Comparison of ENCODE assay signal across 8 cellular contexts in the genomic region with DNA sequence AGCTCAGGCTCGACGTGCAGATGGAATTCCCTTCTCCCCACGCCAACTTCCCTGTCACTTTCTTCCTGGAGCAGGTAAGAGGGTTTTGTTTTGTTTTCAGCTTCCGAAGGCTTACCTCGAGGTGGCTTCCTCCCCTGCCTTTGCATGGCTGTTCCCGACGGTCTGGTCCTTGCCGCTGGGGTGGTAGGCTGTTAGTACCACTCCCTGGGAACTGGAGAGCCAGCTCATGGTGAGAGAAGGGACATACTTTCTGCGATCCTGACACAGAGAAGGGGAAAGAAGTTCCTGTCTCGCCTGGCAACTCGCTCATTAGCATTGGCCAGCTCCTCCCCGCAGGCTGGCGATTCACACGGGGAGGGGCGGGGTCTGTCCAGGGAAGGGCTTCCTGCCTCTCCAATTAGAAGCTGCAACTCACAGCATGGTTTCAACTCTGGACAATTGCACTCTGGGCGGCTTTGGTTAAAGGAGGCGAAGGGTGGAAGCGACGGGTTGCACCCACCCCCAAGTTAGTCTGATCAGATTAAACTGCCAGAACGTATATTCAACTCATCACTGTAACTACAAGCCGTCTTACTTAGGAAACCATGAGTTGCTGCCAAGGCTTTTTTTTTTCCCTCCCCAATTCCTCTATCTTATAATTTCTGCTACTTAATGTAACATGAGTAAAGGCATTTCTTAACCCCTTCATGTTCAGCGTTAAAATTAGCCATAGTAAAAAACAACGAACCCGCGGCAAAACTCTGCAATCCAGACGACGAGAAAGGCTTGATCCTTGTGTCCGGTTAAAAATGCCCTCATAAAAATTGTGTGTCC. TPM values are rescaled to one million over a fixed set of nuclear protein-coding genes. Genes with fewer than 3 reads are reported as not detected.
DNase-seq lines count a peak whose midpoint lies in the region; ATAC-seq and TF ChIP-seq lines count a peak whose summit lies in the region.

A gene with protein sequence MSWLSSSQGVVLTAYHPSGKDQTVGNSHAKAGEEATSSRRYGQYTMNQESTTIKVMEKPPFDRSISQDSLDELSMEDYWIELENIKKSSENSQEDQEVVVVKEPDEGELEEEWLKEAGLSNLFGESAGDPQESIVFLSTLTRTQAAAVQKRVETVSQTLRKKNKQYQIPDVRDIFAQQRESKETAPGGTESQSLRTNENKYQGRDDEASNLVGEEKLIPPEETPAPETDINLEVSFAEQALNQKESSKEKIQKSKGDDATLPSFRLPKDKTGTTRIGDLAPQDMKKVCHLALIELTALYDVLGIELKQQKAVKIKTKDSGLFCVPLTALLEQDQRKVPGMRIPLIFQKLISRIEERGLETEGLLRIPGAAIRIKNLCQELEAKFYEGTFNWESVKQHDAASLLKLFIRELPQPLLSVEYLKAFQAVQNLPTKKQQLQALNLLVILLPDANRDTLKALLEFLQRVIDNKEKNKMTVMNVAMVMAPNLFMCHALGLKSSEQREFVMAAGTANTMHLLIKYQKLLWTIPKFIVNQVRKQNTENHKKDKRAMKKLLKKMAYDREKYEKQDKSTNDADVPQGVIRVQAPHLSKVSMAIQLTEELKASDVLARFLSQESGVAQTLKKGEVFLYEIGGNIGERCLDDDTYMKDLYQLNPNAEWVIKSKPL (minus strand): TSS at position 269 of the 813 bp plus-strand sequence. CDS start 41 bp downstream, at position 228.

- intact Hi-C loops in activated naive CD4-positive, alpha-beta T cell treated with anti-CD3 and anti-CD28 coated beads for 36 hours (cut with micrococcal nuclease): loop anchor here (1.0 to 2.0 kb wide), 4 partner anchors 15 to 41 kb away; no protein-coding TSS in a partner anchor

- peaks cover 3% of the 10 kb centered on the region for H3K27me3 Mint-ChIP-seq in activated naive CD4-positive, alpha-beta T cell treated with anti-CD3 and anti-CD28 coated beads for 36 hours (ENCODE audit: low read depth)

- ATAC-seq in GM21390 (IDR thresholded peaks at IDR 0.05; ENCODE audit: unreplicated experiment): peak; percentile 98

- H3K9me3 ChIP-seq in suprapubic skin: no peaks in the 10 kb centered on the region

- DNase-seq in DMS 273 treated with DMSO at 0.1 percent for 48 hours (lab: John Stamatoyannopoulos, UW): peak; percentile 50
- peak in 75 of 76 experiments; percentile 69 to 97 (median 93) for DNase-seq in HUDEP-2 (lab: John Stamatoyannopoulos, UW; ENCODE audit: unreplicated experiment in 76 of 76)
- DNase-seq in SIG-M5 treated with dmso at 0.1 percent for 504 hours (lab: John Stamatoyannopoulos, UW; ENCODE audit: unreplicated experiment): peak; percentile 88
- peak; percentile 81 for DNase-seq in activated naive CD4-positive, alpha-beta T cell treated with anti-CD3 and anti-CD28 coated beads for 36 hours
- peak; percentile 49 for DNase-seq in germinal center (ENCODE audit: low spot score)
- peak in 52 of 56 donors; percentile 6 to 82 (median 39) for DNase-seq in nucleus accumbens (lab: John Stamatoyannopoulos, UW)
- peak; percentile 92 to 95 for DNase-seq in suprapubic skin (ENCODE audit: low spot score in 2 of 2)

- H3K36me3 Mint-ChIP-seq in activated naive CD4-positive, alpha-beta T cell treated with anti-CD3 and anti-CD28 coated beads for 36 hours (ENCODE audit: low read depth): no peaks in the 10 kb centered on the region

- no peaks in the 10 kb centered on the region for H3K27me3 ChIP-seq in suprapubic skin

- peak within 1 kb of the TSS; percentile 51 for H3K27ac Mint-ChIP-seq in activated naive CD4-positive, alpha-beta T cell treated with anti-CD3 and anti-CD28 coated beads for 36 hours

- peak within 1 kb of the TSS; percentile 85 for H3K27ac ChIP-seq in suprapubic skin

- CTCF ChIA-PET in activated naive CD4-positive, alpha-beta T cell treated with anti-CD3 and anti-CD28 coated beads for 36 hours (lab: Charles Lee): interaction anchor here (0.9 to 1.8 kb wide), 9 partner anchors 10 to 112 kb away, joined by 3 to 6 read pairs (median 4); no protein-coding TSS in a partner anchor

- TF ChIP-seq POLR2A in suprapubic skin (IDR thresholded peaks at IDR 0.05): peak in 1 of 2 donors; percentile 42

- peak within 1 kb of the TSS; percentile 63 for H3K4me3 ChIP-seq in suprapubic skin

- peaks cover 34% of the 10 kb centered on the region for H3K4me1 ChIP-seq in suprapubic skin

- 8% methylated on average over 27 of the region's 28 CpGs for WGBS in suprapubic skin

- H3K4me3 Mint-ChIP-seq in activated naive CD4-positive, alpha-beta T cell treated with anti-CD3 and anti-CD28 coated beads for 36 hours: peak within 1 kb of the TSS; percentile 90

- no peak for TF ChIP-seq CTCF in suprapubic skin (IDR thresholded peaks at IDR 0.05)

- H3K4me1 Mint-ChIP-seq in activated naive CD4-positive, alpha-beta T cell treated with anti-CD3 and anti-CD28 coated beads for 36 hours (ENCODE audit: low read depth): peaks cover 16% of the 10 kb centered on the region

- no peaks in the 10 kb centered on the region for H3K36me3 ChIP-seq in suprapubic skin

- no peak for TF ChIP-seq EP300 in suprapubic skin (IDR thresholded peaks at IDR 0.05)

- no peaks in the 10 kb centered on the region for H3K9me3 Mint-ChIP-seq in activated naive CD4-positive, alpha-beta T cell treated with anti-CD3 and anti-CD28 coated beads for 36 hours

RNA-seq across cellular contexts. Expression of the gene that starts here (rescaled TPM):
- total RNA-seq in activated naive CD4-positive, alpha-beta T cell treated with anti-CD3 and anti-CD28 coated beads for 36 hours: 1 to 10 TPM; 3.2 to 3.7 TPM
- total RNA-seq in suprapubic skin: 10 to 100 TPM in 2 of 4 donors, 1 to 10 TPM in 2; 7.1 to 14.2 (median 11.0) TPM

Comparison
In these comparisons a context has a peak if more than half of its experiments do, and no peak if none do; other contexts are left out.
1. Peak in every context shown above with its lines: DNase-seq, ATAC-seq, H3K4me3 ChIP-seq and H3K27ac ChIP-seq.
2. DNase-seq: peak in every context shown above with its lines; median percentile 94 in suprapubic skin; 93 in HUDEP-2; 88 in SIG-M5 treated with dmso at 0.1 percent for 504 hours; 81 in activated naive CD4-positive, alpha-beta T cell treated with anti-CD3 and anti-CD28 coated beads for 36 hours; 50 in DMS 273 treated with DMSO at 0.1 percent for 48 hours; 49 in germinal center; 39 in nucleus accumbens.